In the genomic region with DNA sequence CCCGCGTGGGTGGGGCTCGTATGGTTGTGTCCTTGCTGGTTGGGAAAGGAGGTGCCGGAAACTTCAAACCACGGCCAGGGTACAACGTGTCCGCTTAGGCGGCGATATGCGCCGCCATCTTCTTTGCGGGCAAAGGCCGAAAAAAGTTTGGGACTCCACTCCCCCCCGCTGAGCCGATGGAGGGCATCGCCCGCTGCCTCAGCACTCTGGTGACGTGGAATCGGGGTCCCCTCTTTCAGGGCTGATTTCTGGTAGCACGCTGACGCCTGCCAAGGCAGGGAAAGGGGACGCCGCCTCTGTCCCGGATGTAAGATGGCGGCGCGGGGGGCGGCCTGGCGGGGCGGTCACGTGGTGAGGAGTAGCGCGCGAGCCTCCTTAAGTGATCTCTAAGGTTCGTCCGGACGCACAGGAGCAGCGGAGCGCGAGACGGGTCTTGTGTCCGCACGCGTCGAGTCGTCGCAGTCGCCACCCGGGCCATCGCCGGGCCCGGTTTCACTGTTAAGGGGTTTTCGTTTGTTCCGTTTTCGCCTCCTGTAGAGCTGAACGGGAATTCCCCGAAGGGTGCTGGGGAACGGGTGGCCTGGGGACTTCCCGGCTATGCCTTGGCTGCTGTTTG, we compare ENCODE assay signal across 1 cellular context.
TF ChIP-seq lines count a peak whose summit lies in the region.

No MANE protein-coding gene starts in this region.

TF ChIP-seq in HepG2, 621 proteins besides CTCF, POLR2A, EP300 and RAD21 (continued from another document and continues in another):
- TF ChIP-seq, protein P1, sequence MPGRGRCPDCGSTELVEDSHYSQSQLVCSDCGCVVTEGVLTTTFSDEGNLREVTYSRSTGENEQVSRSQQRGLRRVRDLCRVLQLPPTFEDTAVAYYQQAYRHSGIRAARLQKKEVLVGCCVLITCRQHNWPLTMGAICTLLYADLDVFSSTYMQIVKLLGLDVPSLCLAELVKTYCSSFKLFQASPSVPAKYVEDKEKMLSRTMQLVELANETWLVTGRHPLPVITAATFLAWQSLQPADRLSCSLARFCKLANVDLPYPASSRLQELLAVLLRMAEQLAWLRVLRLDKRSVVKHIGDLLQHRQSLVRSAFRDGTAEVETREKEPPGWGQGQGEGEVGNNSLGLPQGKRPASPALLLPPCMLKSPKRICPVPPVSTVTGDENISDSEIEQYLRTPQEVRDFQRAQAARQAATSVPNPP (CRISPR knock-in tag; IDR thresholded peaks at IDR 0.05): peak; percentile 91
- TF ChIP-seq ZEB1 (IDR thresholded peaks at IDR 0.05; ENCODE audit: insufficient replicate concordance, low read depth) (no peak), ZNF136 (CRISPR knock-in tag; IDR thresholded peaks at IDR 0.05; ENCODE audit: low read depth) (0 out of 2 replicates have a peak, but pooled peaks have one; percentile 64), AGO2 (optimal IDR thresholded peaks at IDR 0.05; ENCODE audit: low read depth, low read length) (peak; percentile 96), XRCC5 (optimal IDR thresholded peaks at IDR 0.05; ENCODE audit: low read length) (no peak), ZNF282 (IDR thresholded peaks at IDR 0.05; ENCODE audit: partially characterized antibody) (no peak), HOXA3 (CRISPR knock-in tag; IDR thresholded peaks at IDR 0.05) (peak; percentile 99), ZC3H13 (CRISPR knock-in tag; IDR thresholded peaks at IDR 0.05) (peak; percentile 91; the same call in 1 of the 2 replicates), POGZ (CRISPR knock-in tag; IDR thresholded peaks at IDR 0.05) (peak; percentile 83), NFE2 (CRISPR knock-in tag; IDR thresholded peaks at IDR 0.05) (no peak; the same call in 1 of the 2 replicates), RNF2 (conservative IDR thresholded peaks at IDR 0.05; ENCODE audit: low read depth) (peak; percentile 84; the same call in 1 of the 2 replicates), MBD4 (IDR thresholded peaks at IDR 0.05; ENCODE audit: borderline replicate concordance, low read length) (no peak), ZFP36L1 (CRISPR knock-in tag; IDR thresholded peaks at IDR 0.05) (peak; percentile 89), FOXK1 (CRISPR knock-in tag; IDR thresholded peaks at IDR 0.05; ENCODE audit: borderline replicate concordance, low read depth) (no peak), KDM3A (CRISPR knock-in tag; IDR thresholded peaks at IDR 0.05; ENCODE audit: low read depth) (peak; percentile 81; the same call in 1 of the 2 replicates), ZNF383 (CRISPR knock-in tag; IDR thresholded peaks at IDR 0.05; ENCODE audit: borderline replicate concordance) (no peak), ZNF180 (CRISPR knock-in tag; IDR thresholded peaks at IDR 0.05; ENCODE audit: borderline replicate concordance, low read depth) (0 out of 2 replicates have a peak, but pooled peaks have one; percentile 49), ZNF296 (CRISPR knock-in tag; conservative IDR thresholded peaks at IDR 0.05) (no peak), BRD4 (CRISPR knock-in tag; IDR thresholded peaks at IDR 0.05) (peak; percentile 69), PCBP1 (IDR thresholded peaks at IDR 0.05; ENCODE audit: borderline replicate concordance, low read depth, low read length) (peak; percentile 26; the same call in 1 of the 2 replicates), LCORL (IDR thresholded peaks at IDR 0.05) (no peak), LCORL (CRISPR knock-in tag; IDR thresholded peaks at IDR 0.05) (peak; percentile 82), ELF3 (CRISPR knock-in tag; IDR thresholded peaks at IDR 0.05) (peak; percentile 63), PRMT3 (CRISPR knock-in tag; IDR thresholded peaks at IDR 0.05; ENCODE audit: borderline replicate concordance, low read depth) (peak; percentile 84; the same call in 1 of the 2 replicates), ZNF343 (CRISPR knock-in tag; IDR thresholded peaks at IDR 0.05) (no peak)
- TF ChIP-seq, protein P2, sequence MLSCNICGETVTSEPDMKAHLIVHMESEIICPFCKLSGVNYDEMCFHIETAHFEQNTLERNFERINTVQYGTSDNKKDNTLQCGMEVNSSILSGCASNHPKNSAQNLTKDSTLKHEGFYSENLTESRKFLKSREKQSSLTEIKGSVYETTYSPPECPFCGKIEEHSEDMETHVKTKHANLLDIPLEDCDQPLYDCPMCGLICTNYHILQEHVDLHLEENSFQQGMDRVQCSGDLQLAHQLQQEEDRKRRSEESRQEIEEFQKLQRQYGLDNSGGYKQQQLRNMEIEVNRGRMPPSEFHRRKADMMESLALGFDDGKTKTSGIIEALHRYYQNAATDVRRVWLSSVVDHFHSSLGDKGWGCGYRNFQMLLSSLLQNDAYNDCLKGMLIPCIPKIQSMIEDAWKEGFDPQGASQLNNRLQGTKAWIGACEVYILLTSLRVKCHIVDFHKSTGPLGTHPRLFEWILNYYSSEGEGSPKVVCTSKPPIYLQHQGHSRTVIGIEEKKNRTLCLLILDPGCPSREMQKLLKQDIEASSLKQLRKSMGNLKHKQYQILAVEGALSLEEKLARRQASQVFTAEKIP (CRISPR knock-in tag; IDR thresholded peaks at IDR 0.05; ENCODE audit: borderline replicate concordance): no peak
- TF ChIP-seq, protein P3, sequence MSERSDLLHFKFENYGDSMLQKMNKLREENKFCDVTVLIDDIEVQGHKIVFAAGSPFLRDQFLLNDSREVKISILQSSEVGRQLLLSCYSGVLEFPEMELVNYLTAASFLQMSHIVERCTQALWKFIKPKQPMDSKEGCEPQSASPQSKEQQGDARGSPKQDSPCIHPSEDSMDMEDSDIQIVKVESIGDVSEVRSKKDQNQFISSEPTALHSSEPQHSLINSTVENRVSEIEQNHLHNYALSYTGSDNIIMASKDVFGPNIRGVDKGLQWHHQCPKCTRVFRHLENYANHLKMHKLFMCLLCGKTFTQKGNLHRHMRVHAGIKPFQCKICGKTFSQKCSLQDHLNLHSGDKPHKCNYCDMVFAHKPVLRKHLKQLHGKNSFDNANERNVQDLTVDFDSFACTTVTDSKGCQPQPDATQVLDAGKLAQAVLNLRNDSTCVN (CRISPR knock-in tag; IDR thresholded peaks at IDR 0.05; ENCODE audit: borderline replicate concordance): no peak
- TF ChIP-seq, protein P4, sequence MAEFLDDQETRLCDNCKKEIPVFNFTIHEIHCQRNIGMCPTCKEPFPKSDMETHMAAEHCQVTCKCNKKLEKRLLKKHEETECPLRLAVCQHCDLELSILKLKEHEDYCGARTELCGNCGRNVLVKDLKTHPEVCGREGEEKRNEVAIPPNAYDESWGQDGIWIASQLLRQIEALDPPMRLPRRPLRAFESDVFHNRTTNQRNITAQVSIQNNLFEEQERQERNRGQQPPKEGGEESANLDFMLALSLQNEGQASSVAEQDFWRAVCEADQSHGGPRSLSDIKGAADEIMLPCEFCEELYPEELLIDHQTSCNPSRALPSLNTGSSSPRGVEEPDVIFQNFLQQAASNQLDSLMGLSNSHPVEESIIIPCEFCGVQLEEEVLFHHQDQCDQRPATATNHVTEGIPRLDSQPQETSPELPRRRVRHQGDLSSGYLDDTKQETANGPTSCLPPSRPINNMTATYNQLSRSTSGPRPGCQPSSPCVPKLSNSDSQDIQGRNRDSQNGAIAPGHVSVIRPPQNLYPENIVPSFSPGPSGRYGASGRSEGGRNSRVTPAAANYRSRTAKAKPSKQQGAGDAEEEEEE (CRISPR knock-in tag; IDR thresholded peaks at IDR 0.05; ENCODE audit: borderline replicate concordance): no peak
- TF ChIP-seq, protein P5, sequence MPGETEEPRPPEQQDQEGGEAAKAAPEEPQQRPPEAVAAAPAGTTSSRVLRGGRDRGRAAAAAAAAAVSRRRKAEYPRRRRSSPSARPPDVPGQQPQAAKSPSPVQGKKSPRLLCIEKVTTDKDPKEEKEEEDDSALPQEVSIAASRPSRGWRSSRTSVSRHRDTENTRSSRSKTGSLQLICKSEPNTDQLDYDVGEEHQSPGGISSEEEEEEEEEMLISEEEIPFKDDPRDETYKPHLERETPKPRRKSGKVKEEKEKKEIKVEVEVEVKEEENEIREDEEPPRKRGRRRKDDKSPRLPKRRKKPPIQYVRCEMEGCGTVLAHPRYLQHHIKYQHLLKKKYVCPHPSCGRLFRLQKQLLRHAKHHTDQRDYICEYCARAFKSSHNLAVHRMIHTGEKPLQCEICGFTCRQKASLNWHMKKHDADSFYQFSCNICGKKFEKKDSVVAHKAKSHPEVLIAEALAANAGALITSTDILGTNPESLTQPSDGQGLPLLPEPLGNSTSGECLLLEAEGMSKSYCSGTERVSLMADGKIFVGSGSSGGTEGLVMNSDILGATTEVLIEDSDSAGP (CRISPR knock-in tag; IDR thresholded peaks at IDR 0.05; ENCODE audit: borderline replicate concordance): peak; percentile 83
- TF ChIP-seq, protein P6, sequence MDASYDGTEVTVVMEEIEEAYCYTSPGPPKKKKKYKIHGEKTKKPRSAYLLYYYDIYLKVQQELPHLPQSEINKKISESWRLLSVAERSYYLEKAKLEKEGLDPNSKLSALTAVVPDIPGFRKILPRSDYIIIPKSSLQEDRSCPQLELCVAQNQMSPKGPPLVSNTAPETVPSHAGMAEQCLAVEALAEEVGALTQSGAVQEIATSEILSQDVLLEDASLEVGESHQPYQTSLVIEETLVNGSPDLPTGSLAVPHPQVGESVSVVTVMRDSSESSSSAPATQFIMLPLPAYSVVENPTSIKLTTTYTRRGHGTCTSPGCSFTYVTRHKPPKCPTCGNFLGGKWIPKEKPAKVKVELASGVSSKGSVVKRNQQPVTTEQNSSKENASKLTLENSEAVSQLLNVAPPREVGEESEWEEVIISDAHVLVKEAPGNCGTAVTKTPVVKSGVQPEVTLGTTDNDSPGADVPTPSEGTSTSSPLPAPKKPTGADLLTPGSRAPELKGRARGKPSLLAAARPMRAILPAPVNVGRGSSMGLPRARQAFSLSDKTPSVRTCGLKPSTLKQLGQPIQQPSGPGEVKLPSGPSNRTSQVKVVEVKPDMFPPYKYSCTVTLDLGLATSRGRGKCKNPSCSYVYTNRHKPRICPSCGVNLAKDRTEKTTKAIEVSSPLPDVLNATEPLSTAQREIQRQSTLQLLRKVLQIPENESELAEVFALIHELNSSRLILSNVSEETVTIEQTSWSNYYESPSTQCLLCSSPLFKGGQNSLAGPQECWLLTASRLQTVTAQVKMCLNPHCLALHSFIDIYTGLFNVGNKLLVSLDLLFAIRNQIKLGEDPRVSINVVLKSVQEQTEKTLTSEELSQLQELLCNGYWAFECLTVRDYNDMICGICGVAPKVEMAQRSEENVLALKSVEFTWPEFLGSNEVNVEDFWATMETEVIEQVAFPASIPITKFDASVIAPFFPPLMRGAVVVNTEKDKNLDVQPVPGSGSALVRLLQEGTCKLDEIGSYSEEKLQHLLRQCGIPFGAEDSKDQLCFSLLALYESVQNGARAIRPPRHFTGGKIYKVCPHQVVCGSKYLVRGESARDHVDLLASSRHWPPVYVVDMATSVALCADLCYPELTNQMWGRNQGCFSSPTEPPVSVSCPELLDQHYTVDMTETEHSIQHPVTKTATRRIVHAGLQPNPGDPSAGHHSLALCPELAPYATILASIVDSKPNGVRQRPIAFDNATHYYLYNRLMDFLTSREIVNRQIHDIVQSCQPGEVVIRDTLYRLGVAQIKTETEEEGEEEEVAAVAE (CRISPR knock-in tag; IDR thresholded peaks at IDR 0.05; ENCODE audit: borderline replicate concordance): peak; percentile 58; the same call in 1 of the 2 replicates
- TF ChIP-seq, protein P7, sequence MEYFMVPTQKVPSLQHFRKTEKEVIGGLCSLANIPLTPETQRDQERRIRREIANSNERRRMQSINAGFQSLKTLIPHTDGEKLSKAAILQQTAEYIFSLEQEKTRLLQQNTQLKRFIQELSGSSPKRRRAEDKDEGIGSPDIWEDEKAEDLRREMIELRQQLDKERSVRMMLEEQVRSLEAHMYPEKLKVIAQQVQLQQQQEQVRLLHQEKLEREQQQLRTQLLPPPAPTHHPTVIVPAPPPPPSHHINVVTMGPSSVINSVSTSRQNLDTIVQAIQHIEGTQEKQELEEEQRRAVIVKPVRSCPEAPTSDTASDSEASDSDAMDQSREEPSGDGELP (IDR thresholded peaks at IDR 0.05; ENCODE audit: borderline replicate concordance, low read depth): 0 out of 2 replicates have a peak, but pooled peaks have one; percentile 22
- TF ChIP-seq, protein P8, sequence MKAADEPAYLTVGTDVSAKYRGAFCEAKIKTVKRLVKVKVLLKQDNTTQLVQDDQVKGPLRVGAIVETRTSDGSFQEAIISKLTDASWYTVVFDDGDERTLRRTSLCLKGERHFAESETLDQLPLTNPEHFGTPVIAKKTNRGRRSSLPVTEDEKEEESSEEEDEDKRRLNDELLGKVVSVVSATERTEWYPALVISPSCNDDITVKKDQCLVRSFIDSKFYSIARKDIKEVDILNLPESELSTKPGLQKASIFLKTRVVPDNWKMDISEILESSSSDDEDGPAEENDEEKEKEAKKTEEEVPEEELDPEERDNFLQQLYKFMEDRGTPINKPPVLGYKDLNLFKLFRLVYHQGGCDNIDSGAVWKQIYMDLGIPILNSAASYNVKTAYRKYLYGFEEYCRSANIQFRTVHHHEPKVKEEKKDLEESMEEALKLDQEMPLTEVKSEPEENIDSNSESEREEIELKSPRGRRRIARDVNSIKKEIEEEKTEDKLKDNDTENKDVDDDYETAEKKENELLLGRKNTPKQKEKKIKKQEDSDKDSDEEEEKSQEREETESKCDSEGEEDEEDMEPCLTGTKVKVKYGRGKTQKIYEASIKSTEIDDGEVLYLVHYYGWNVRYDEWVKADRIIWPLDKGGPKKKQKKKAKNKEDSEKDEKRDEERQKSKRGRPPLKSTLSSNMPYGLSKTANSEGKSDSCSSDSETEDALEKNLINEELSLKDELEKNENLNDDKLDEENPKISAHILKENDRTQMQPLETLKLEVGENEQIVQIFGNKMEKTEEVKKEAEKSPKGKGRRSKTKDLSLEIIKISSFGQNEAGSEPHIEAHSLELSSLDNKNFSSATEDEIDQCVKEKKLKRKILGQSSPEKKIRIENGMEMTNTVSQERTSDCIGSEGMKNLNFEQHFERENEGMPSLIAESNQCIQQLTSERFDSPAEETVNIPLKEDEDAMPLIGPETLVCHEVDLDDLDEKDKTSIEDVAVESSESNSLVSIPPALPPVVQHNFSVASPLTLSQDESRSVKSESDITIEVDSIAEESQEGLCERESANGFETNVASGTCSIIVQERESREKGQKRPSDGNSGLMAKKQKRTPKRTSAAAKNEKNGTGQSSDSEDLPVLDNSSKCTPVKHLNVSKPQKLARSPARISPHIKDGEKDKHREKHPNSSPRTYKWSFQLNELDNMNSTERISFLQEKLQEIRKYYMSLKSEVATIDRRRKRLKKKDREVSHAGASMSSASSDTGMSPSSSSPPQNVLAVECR (CRISPR knock-in tag; IDR thresholded peaks at IDR 0.05; ENCODE audit: borderline replicate concordance): peak; percentile 45
- TF ChIP-seq, protein P9, sequence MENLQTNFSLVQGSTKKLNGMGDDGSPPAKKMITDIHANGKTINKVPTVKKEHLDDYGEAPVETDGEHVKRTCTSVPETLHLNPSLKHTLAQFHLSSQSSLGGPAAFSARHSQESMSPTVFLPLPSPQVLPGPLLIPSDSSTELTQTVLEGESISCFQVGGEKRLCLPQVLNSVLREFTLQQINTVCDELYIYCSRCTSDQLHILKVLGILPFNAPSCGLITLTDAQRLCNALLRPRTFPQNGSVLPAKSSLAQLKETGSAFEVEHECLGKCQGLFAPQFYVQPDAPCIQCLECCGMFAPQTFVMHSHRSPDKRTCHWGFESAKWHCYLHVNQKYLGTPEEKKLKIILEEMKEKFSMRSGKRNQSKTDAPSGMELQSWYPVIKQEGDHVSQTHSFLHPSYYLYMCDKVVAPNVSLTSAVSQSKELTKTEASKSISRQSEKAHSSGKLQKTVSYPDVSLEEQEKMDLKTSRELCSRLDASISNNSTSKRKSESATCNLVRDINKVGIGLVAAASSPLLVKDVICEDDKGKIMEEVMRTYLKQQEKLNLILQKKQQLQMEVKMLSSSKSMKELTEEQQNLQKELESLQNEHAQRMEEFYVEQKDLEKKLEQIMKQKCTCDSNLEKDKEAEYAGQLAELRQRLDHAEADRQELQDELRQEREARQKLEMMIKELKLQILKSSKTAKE (CRISPR knock-in tag; IDR thresholded peaks at IDR 0.05; ENCODE audit: borderline replicate concordance): 0 out of 2 replicates have a peak, but pooled peaks have one; percentile 53
